In genomic region chr22:42130639-42131431, GRCh38 we compare ENCODE assay signal across 7 cellular contexts. TPM values are rescaled to one million over a fixed set of nuclear protein-coding genes. Genes with fewer than 3 reads are reported as not detected.
A peak's percentile ranks its signal among the peaks of the same experiment; 100 is the strongest.
DNase-seq lines count a peak whose midpoint lies in the region; ATAC-seq and TF ChIP-seq lines count a peak whose summit lies in the region.
"Not testable (repeated sequence)": the region's sequence is repeated elsewhere in the genome, so short reads cannot be mapped to it uniquely, and the experiment has no call there.

Gene CYP2D6 (minus strand): TSS chr22:42130810. CDS start chr22:42130791, 19 bp downstream.

- H3K4me1 Mint-ChIP-seq in Calu3 (ENCODE audit: low read depth, unreplicated experiment); endothelial cell (ENCODE audit: unreplicated experiment); stimulated activated memory B cell treated with anti-CD40 and anti-IgM and Interleukin-4, amounts not matched to agents 10 μg/mL and 1 μg/mL and 100 μg/mL, for 72 hours: not testable (repeated sequence)

- H3K36me3 ChIP-seq in RWPE2 (ENCODE audit: low read depth); mucosa of descending colon (ENCODE audit: low read depth): not testable (repeated sequence)

- H3K9me3 ChIP-seq in RWPE2 (ENCODE audit: severe bottlenecking); mucosa of descending colon: not testable (repeated sequence)

- not testable (repeated sequence) for H3K9me3 Mint-ChIP-seq in Calu3 (ENCODE audit: low read depth, unreplicated experiment); activated naive CD4-positive, alpha-beta T cell treated with anti-CD3 and anti-CD28 coated beads, Interleukin-2, amount 50 U/mL, for 72 hours; endothelial cell (ENCODE audit: unreplicated experiment); stimulated activated memory B cell treated with anti-CD40 and anti-IgM and Interleukin-4, amounts not matched to agents 10 μg/mL and 1 μg/mL and 100 μg/mL, for 72 hours

- not testable (repeated sequence) for H3K4me3 ChIP-seq in RWPE2 (ENCODE audit: severe bottlenecking); mucosa of descending colon

- H3K27ac ChIP-seq in RWPE2 (ENCODE audit: poor library complexity, severe bottlenecking) = not testable (repeated sequence)

- CTCF ChIA-PET in Calu3 (lab: Charles Lee) = not testable (repeated sequence)

- BruUV-seq in Calu3 (replicated peaks; lab: Mats Ljungman, UMichigan) = not testable (repeated sequence)

- not testable (repeated sequence) for DNase-seq in Calu3; RWPE2 (ENCODE audit: low spot score); activated naive CD4-positive, alpha-beta T cell treated with anti-CD3 and anti-CD28 coated beads, Interleukin-2, amount 50 U/mL, for 72 hours (ENCODE audit: low spot score in 2 of 2); endothelial cell (ENCODE audit: low spot score)
- DNase-seq in left colon (peak; percentile 41 to 47), mucosa of descending colon (peak in 2 of 3 donors; percentile 56 to 62)

- peaks cover 59% of the 10 kb centered on the region for H3K36me3 Mint-ChIP-seq in Calu3 (ENCODE audit: insufficient read depth, unreplicated experiment)
- not testable (repeated sequence) for H3K36me3 Mint-ChIP-seq in activated naive CD4-positive, alpha-beta T cell treated with anti-CD3 and anti-CD28 coated beads, Interleukin-2, amount 50 U/mL, for 72 hours; endothelial cell (ENCODE audit: low read depth, unreplicated experiment); stimulated activated memory B cell treated with anti-CD40 and anti-IgM and Interleukin-4, amounts not matched to agents 10 μg/mL and 1 μg/mL and 100 μg/mL, for 72 hours

- H3K4me3 Mint-ChIP-seq in Calu3 (ENCODE audit: low read depth, unreplicated experiment); endothelial cell (ENCODE audit: unreplicated experiment); stimulated activated memory B cell treated with anti-CD40 and anti-IgM and Interleukin-4, amounts not matched to agents 10 μg/mL and 1 μg/mL and 100 μg/mL, for 72 hours: not testable (repeated sequence)

- TF ChIP-seq CTCF in Calu3 (IDR thresholded peaks at IDR 0.05; ENCODE audit: unreplicated experiment); RWPE2 (IDR thresholded peaks at IDR 0.05; ENCODE audit: poor library complexity, severe bottlenecking); endothelial cell (IDR thresholded peaks at IDR 0.05; ENCODE audit: unreplicated experiment); mucosa of descending colon (IDR thresholded peaks at IDR 0.05): not testable (repeated sequence)

- not testable (repeated sequence) for H3K27me3 ChIP-seq in RWPE2 (ENCODE audit: insufficient read depth, poor library complexity, severe bottlenecking)

- 0 out of 3 replicates have a peak, but pooled peaks have one; percentile 8 for ATAC-seq in RWPE2 (ENCODE audit: low read depth)
- not testable (repeated sequence) for ATAC-seq in activated naive CD4-positive, alpha-beta T cell treated with anti-CD3 and anti-CD28 coated beads, Interleukin-2, amount 50 U/mL, for 72 hours
- peak; percentile 71 for ATAC-seq in left colon
- peak; percentile 67 for ATAC-seq in mucosa of descending colon
- ATAC-seq in stimulated activated memory B cell treated with anti-CD40 and anti-IgM and Interleukin-4, amounts not matched to agents 10 μg/mL and 1 μg/mL and 100 μg/mL, for 72 hours = peak; percentile 1

- not testable (repeated sequence) for H3K27me3 Mint-ChIP-seq in Calu3 (ENCODE audit: unreplicated experiment); endothelial cell (ENCODE audit: unreplicated experiment)
- peaks cover 21% of the 10 kb centered on the region for H3K27me3 Mint-ChIP-seq in stimulated activated memory B cell treated with anti-CD40 and anti-IgM and Interleukin-4, amounts not matched to agents 10 μg/mL and 1 μg/mL and 100 μg/mL, for 72 hours

- peak within 1 kb of the TSS; percentile 46 for H3K27ac Mint-ChIP-seq in Calu3 (ENCODE audit: unreplicated experiment)
- H3K27ac Mint-ChIP-seq in activated naive CD4-positive, alpha-beta T cell treated with anti-CD3 and anti-CD28 coated beads, Interleukin-2, amount 50 U/mL, for 72 hours = peak within 1 kb of the TSS; percentile 31 to 71
- peak within 1 kb of the TSS; percentile 49 for H3K27ac Mint-ChIP-seq in endothelial cell (ENCODE audit: unreplicated experiment)
- H3K27ac Mint-ChIP-seq in stimulated activated memory B cell treated with anti-CD40 and anti-IgM and Interleukin-4, amounts not matched to agents 10 μg/mL and 1 μg/mL and 100 μg/mL, for 72 hours = not testable (repeated sequence)

- not testable (repeated sequence) for H3K4me1 ChIP-seq in RWPE2 (ENCODE audit: insufficient read depth, poor library complexity, severe bottlenecking); mucosa of descending colon (ENCODE audit: low read depth)

- intact Hi-C loops in Calu3 (cut with micrococcal nuclease; ENCODE audit: unreplicated experiment); left colon (cut with DNase I, micrococcal nuclease); mucosa of descending colon (cut with DNase I, micrococcal nuclease): not testable (repeated sequence)

RNA-seq across cellular contexts. Expression of gene CYP2D6, which starts in this region (rescaled TPM):
- 9.3 and 10.7 TPM in 2 replicates for total RNA-seq in Calu3 (2022)
- total RNA-seq in activated naive CD4-positive, alpha-beta T cell treated with anti-CD3 and anti-CD28 coated beads, Interleukin-2, amount 50 U/mL, for 72 hours = 1 to 10 TPM; 2.2 to 4.8 TPM
- 3.2 TPM for total RNA-seq in endothelial cell (ENCODE audit: unreplicated experiment)
- total RNA-seq in left colon = 1 to 10 TPM; 2.0 to 3.9 TPM
- 10 to 100 TPM in 1 of 3 donors, 1 to 10 TPM in 2; 3.8 to 10.0 (median 4.7) TPM for total RNA-seq in mucosa of descending colon
